Comparison of ENCODE assay signal across 8 cellular contexts in genomic region chr5:45081082-45081481, GRCh38.
"Had no signal": no experiment of that assay in that cellular context is flagged by ENCODE, and none has a peak within 500 bp of the region (broad histone marks: within the 10 kb centered on the region; RNA-seq: fewer than 3 reads in every experiment).

No MANE protein-coding gene starts in this region.

- H3K4me3 ChIP-seq: GM12878 had no signal

- ATAC-seq: GM12878 had no signal

- DNase-seq: GDM1, GF-D8 had no signal

- FAIRE-seq: G401.6, GM12878, GM12891, GM12892, GM18507, GM19239 had no signal
